ENCODE assay signal across 26 cellular contexts in genomic region chr21:29860346-29860745, GRCh38.
"Had no signal": no experiment of that assay in that cellular context is flagged by ENCODE, and none has a peak within 500 bp of the region (broad histone marks: within the 10 kb centered on the region; RNA-seq: fewer than 3 reads in every experiment).

No MANE protein-coding gene starts in this region.

- H3K4me1 ChIP-seq: left lung, right atrium auricular region, spleen, tibial nerve, upper lobe of left lung, vagina had no signal

- H3K36me3 ChIP-seq: left lung, neural progenitor cell, neutrophil, ovary, right atrium auricular region, spleen, tibial nerve, upper lobe of left lung, vagina had no signal

- FAIRE-seq: islet of Langerhans, kidney had no signal

- DNase-seq: head of caudate nucleus; hippocampal formation; immature natural killer cell; kidney; left lung; mesendoderm; naive B cell; natural killer cell; nephron progenitor cell; ovary; spleen; stimulated activated CD4-positive, alpha-beta T cell treated with anti-CD3 and anti-CD28 coated beads, Interleukin-4, amount 100 ng/mL, for 24 hours; stimulated activated naive CD4-positive, alpha-beta T cell; stimulated activated naive CD8-positive, alpha-beta T cell treated with anti-CD3 and anti-CD28 coated beads, Interleukin-15, amount 100 ng/mL, for 72 hours; substantia nigra; upper lobe of left lung had no signal

- H2AFZ ChIP-seq: neural progenitor cell had no signal

- H3K9me3 ChIP-seq: left lung, neutrophil, ovary, right atrium auricular region, spleen, tibial nerve, upper lobe of left lung, vagina had no signal

- ATAC-seq: left lung; natural killer cell; sciatic nerve; stimulated activated effector memory CD8-positive, alpha-beta T cell treated with anti-CD3 and anti-CD28 coated beads, Interleukin-12 subunit alpha, Interleukin-12 subunit beta, amount 100 ng/mL, for 72 hours; stimulated activated naive CD8-positive, alpha-beta T cell treated with anti-CD3 and anti-CD28 coated beads, Interleukin-15, amount 100 ng/mL, for 72 hours had no signal

- H3K4me3 ChIP-seq: left lung, lung, neural progenitor cell, ovary, right atrium auricular region, skin epidermis, spleen, tibial nerve, upper lobe of left lung, vagina had no signal

- H3K27ac ChIP-seq: left lung, neural progenitor cell, neutrophil, ovary, right atrium auricular region, skin epidermis, spleen, tibial nerve, upper lobe of left lung, vagina had no signal

- H3K4me2 ChIP-seq: neural progenitor cell had no signal

- H3K27me3 ChIP-seq: neural progenitor cell, neutrophil, ovary, right atrium auricular region, spleen, tibial nerve, upper lobe of left lung, vagina had no signal
